Comparison of ENCODE assay signal across 16 cellular contexts in the genomic region with DNA sequence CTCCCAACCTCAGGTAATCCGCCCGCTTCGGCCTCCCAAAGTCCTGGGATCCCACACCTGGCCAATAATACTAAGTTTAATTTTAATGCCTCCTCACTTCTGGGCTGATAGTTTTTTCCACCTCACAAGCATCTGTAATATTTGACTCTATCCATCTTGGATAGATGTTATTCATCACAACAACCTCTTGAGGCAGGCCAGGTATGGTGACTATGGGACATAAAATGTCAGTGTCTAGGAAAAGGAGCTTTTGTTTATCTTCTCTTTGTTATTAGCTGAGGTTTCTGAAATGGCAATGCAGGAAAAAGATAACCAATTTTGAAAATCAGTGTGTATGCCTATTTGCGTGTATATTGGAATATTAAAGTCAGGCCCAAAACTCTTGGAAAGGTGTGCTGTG. TPM values are rescaled to one million over a fixed set of nuclear protein-coding genes. Genes with fewer than 3 reads are reported as not detected.
DNase-seq lines count a peak whose midpoint lies in the region; ATAC-seq lines count a peak whose summit lies in the region.
"Had no signal": no experiment of that assay in that cellular context is flagged by ENCODE, and none has a peak within 500 bp of the region (broad histone marks: within the 10 kb centered on the region; RNA-seq: fewer than 3 reads in every experiment).

No MANE protein-coding gene starts in this region.

- H3K36me3 Mint-ChIP-seq in activated naive CD4-positive, alpha-beta T cell treated with anti-CD3 and anti-CD28 coated beads, Interleukin-2, amount 10 ng/mL, durations not matched to agents 7 days and 5 days, result peaks cover 21% of the 10 kb centered on the region
- peaks cover 6% of the 10 kb centered on the region for H3K36me3 Mint-ChIP-seq in T-helper 17 cell (ENCODE audit: low read depth)
- peaks cover 0 to 10% (median 7%) of the 10 kb centered on the region in 3 donors for H3K36me3 Mint-ChIP-seq in immature natural killer cell
- peaks cover 19% of the 10 kb centered on the region for H3K36me3 Mint-ChIP-seq in stimulated activated memory B cell treated with anti-CD40 and anti-IgM and Interleukin-4, amounts not matched to agents 10 μg/mL and 1 μg/mL and 100 μg/mL, for 72 hours

- peaks cover 47% of the 10 kb centered on the region for H3K4me1 Mint-ChIP-seq in activated naive CD4-positive, alpha-beta T cell treated with anti-CD3 and anti-CD28 coated beads, Interleukin-2, amount 10 ng/mL, durations not matched to agents 7 days and 5 days
- H3K4me1 Mint-ChIP-seq in T-helper 17 cell, result peaks cover 35% of the 10 kb centered on the region
- H3K4me1 Mint-ChIP-seq in immature natural killer cell, result peaks cover 47 to 50% of the 10 kb centered on the region in 2 donors
- peaks cover 53% of the 10 kb centered on the region for H3K4me1 Mint-ChIP-seq in stimulated activated memory B cell treated with anti-CD40 and anti-IgM and Interleukin-4, amounts not matched to agents 10 μg/mL and 1 μg/mL and 100 μg/mL, for 72 hours

- H3K27me3 Mint-ChIP-seq in activated naive CD4-positive, alpha-beta T cell treated with anti-CD3 and anti-CD28 coated beads, Interleukin-2, amount 10 ng/mL, durations not matched to agents 7 days and 5 days, result peaks cover 3% of the 10 kb centered on the region
- H3K27me3 Mint-ChIP-seq in T-helper 17 cell (no peaks in the 10 kb centered on the region), immature natural killer cell (ENCODE audit: low read depth in 3 of 3) (peaks cover 0 to 14% (median 0%) of the 10 kb centered on the region in 3 donors)
- H3K27me3 Mint-ChIP-seq in stimulated activated memory B cell treated with anti-CD40 and anti-IgM and Interleukin-4, amounts not matched to agents 10 μg/mL and 1 μg/mL and 100 μg/mL, for 72 hours, result no peaks in the 10 kb centered on the region

- no peaks in the 10 kb centered on the region for H3K9me3 Mint-ChIP-seq in activated naive CD4-positive, alpha-beta T cell treated with anti-CD3 and anti-CD28 coated beads, Interleukin-2, amount 10 ng/mL, durations not matched to agents 7 days and 5 days
- no peaks in the 10 kb centered on the region for H3K9me3 Mint-ChIP-seq in immature natural killer cell
- H3K9me3 Mint-ChIP-seq in stimulated activated memory B cell treated with anti-CD40 and anti-IgM and Interleukin-4, amounts not matched to agents 10 μg/mL and 1 μg/mL and 100 μg/mL, for 72 hours, result no peaks in the 10 kb centered on the region

- H3K27ac Mint-ChIP-seq in activated naive CD4-positive, alpha-beta T cell treated with anti-CD3 and anti-CD28 coated beads, Interleukin-2, amount 10 ng/mL, durations not matched to agents 7 days and 5 days, result peak overlapping the region; percentile 15
- peak overlapping the region; percentile 100 for H3K27ac Mint-ChIP-seq in T-helper 17 cell
- H3K27ac Mint-ChIP-seq in immature natural killer cell, result peak overlapping the region; percentile 88 to 98 (median 96)
- H3K27ac Mint-ChIP-seq in stimulated activated memory B cell treated with anti-CD40 and anti-IgM and Interleukin-4, amounts not matched to agents 10 μg/mL and 1 μg/mL and 100 μg/mL, for 72 hours, result peak overlapping the region; percentile 96

- CTCF ChIA-PET in activated naive CD4-positive, alpha-beta T cell treated with anti-CD3 and anti-CD28 coated beads, Interleukin-2, amount 10 ng/mL, durations not matched to agents 7 days and 5 days (lab: Charles Lee), result interaction anchor here (0.7 to 1.3 kb wide), 6 partner anchors 10 to 79 kb away, joined by 3 to 4 read pairs (median 3); a partner anchor contains a TSS

- ATAC-seq in T-helper 17 cell, result no peak
- ATAC-seq in stimulated activated memory B cell treated with anti-CD40 and anti-IgM and Interleukin-4, amounts not matched to agents 10 μg/mL and 1 μg/mL and 100 μg/mL, for 72 hours, result no peak
- ATAC-seq in GM21526 (IDR thresholded peaks at IDR 0.05; ENCODE audit: low FRiP score, unreplicated experiment), result no peak
- no peak for ATAC-seq in GM21576 (IDR thresholded peaks at IDR 0.05; ENCODE audit: unreplicated experiment)

- no peak for DNase-seq in activated naive CD4-positive, alpha-beta T cell treated with anti-CD3 and anti-CD28 coated beads, Interleukin-2, amount 10 ng/mL, durations not matched to agents 7 days and 5 days
- no peak for DNase-seq in activated naive CD4-positive, alpha-beta T cell (lab: John Stamatoyannopoulos, UW)
- no peak for DNase-seq in T-helper 17 cell
- DNase-seq in immature natural killer cell, result no peak
- DNase-seq in germinal center (ENCODE audit: low spot score), result no peak
- DNase-seq: DMS153, foreskin melanocyte, KG1, NCI-H1417, NCI-H226, ovary had no signal

- no peaks in the 10 kb centered on the region for H3K9me3 ChIP-seq in T-helper 17 cell (ENCODE audit: control insufficient read depth, low read length, poor library complexity, severe bottlenecking)
- H3K9me3 ChIP-seq: HAP-1, ovary, SJSA1 had no signal

- peak overlapping the region; percentile 44 for H3K4me3 Mint-ChIP-seq in activated naive CD4-positive, alpha-beta T cell treated with anti-CD3 and anti-CD28 coated beads, Interleukin-2, amount 10 ng/mL, durations not matched to agents 7 days and 5 days
- H3K4me3 Mint-ChIP-seq in T-helper 17 cell, result peak overlapping the region; percentile 73
- H3K4me3 Mint-ChIP-seq in immature natural killer cell, result peak overlapping the region; percentile 66 to 97 (median 70)
- no peak overlapping the region for H3K4me3 Mint-ChIP-seq in stimulated activated memory B cell treated with anti-CD40 and anti-IgM and Interleukin-4, amounts not matched to agents 10 μg/mL and 1 μg/mL and 100 μg/mL, for 72 hours

RNA-seq across cellular contexts. Expression of a gene that starts 1.2 kb away (rescaled TPM):
- 10 to 100 TPM; 74.7 to 82.5 TPM for total RNA-seq in T-helper 17 cell
- 100 to 1,000 TPM in 2 of 3 donors, 10 to 100 TPM in 1; 88.1 to 256 (median 149) TPM for polyA plus RNA-seq in immature natural killer cell

RNA-seq across cellular contexts. Expression of a gene that starts 27.9 kb away (rescaled TPM):
- 10 to 100 TPM in 1 of 2 donors, 1 to 10 TPM in 1; 6.0 to 13.4 TPM for total RNA-seq in T-helper 17 cell
- polyA plus RNA-seq in immature natural killer cell, result 1 to 10 TPM; 4.6 to 8.7 (median 5.2) TPM

Comparison
In these comparisons a context has a peak if more than half of its experiments do, and no peak if none do; other contexts are left out.
1. H3K27ac Mint-ChIP-seq: peak in every context shown above with its lines; median percentile 100 in T-helper 17 cell; 96 in stimulated activated memory B cell treated with anti-CD40 and anti-IgM and Interleukin-4, amounts not matched to agents 10 μg/mL and 1 μg/mL and 100 μg/mL, for 72 hours; 96 in immature natural killer cell; 15 in activated naive CD4-positive, alpha-beta T cell treated with anti-CD3 and anti-CD28 coated beads, Interleukin-2, amount 10 ng/mL, durations not matched to agents 7 days and 5 days.